ENCODE assay signal across 25 cellular contexts in genomic region chr5:97737608-97738007, GRCh38.
"Had no signal": no experiment of that assay in that cellular context is flagged by ENCODE, and none has a peak within 500 bp of the region (broad histone marks: within the 10 kb centered on the region; RNA-seq: fewer than 3 reads in every experiment).

No MANE protein-coding gene starts in this region.

- H3K4me1 ChIP-seq: colonic mucosa, esophagus muscularis mucosa, esophagus squamous epithelium, gastrocnemius medialis, gastroesophageal sphincter, heart left ventricle, heart right ventricle had no signal

- H3K9me3 Mint-ChIP-seq: endodermal cell had no signal

- H3K4me3 Mint-ChIP-seq: dendritic cell treated with granulocyte-macrophage colony-stimulating factor and Interleukin-4, amounts not matched to agents 40 ng/mL and 50 ng/mL, for 4 days; effector memory CD8-positive, alpha-beta T cell; endodermal cell had no signal

- H3K27ac ChIP-seq: colonic mucosa, coronary artery, dorsolateral prefrontal cortex, epithelial cell of prostate, esophagus muscularis mucosa, esophagus squamous epithelium, foreskin keratinocyte, gastrocnemius medialis, gastroesophageal sphincter, heart left ventricle, heart right ventricle had no signal

- H3K9me3 ChIP-seq: colonic mucosa, esophagus muscularis mucosa, esophagus squamous epithelium, gastrocnemius medialis, gastroesophageal sphincter, heart left ventricle, heart right ventricle had no signal

- H3K4me1 Mint-ChIP-seq: endodermal cell had no signal

- H3K36me3 ChIP-seq: colonic mucosa, esophagus muscularis mucosa, esophagus squamous epithelium, gastrocnemius medialis, gastroesophageal sphincter, heart left ventricle, heart right ventricle had no signal

- H3K27ac Mint-ChIP-seq: dendritic cell treated with granulocyte-macrophage colony-stimulating factor and Interleukin-4, amounts not matched to agents 40 ng/mL and 50 ng/mL, for 4 days; effector memory CD8-positive, alpha-beta T cell; endodermal cell had no signal

- ATAC-seq: effector memory CD8-positive, alpha-beta T cell; esophagus mucosa; foreskin keratinocyte; gastrocnemius medialis; gastroesophageal sphincter; heart left ventricle; heart right ventricle had no signal

- H3K4me3 ChIP-seq: colonic mucosa, coronary artery, dorsolateral prefrontal cortex, esophagus muscularis mucosa, esophagus squamous epithelium, gastrocnemius medialis, gastroesophageal sphincter, heart left ventricle, heart right ventricle had no signal

- DNase-seq: colonic mucosa; cortex of kidney; dermis blood vessel endothelial cell; dorsolateral prefrontal cortex; effector CD4-positive, alpha-beta T cell; effector CD8-positive, alpha-beta T cell; effector memory CD4-positive, alpha-beta T cell; effector memory CD8-positive, alpha-beta T cell; endodermal cell; erythroblast; esophagus squamous epithelium; foreskin fibroblast; foreskin keratinocyte; foreskin melanocyte; gastrocnemius medialis; glutamatergic neuron; head of caudate nucleus; heart left ventricle; heart right ventricle had no signal

- H3K27me3 ChIP-seq: colonic mucosa, dorsolateral prefrontal cortex, esophagus muscularis mucosa, esophagus squamous epithelium, foreskin keratinocyte, gastrocnemius medialis, gastroesophageal sphincter, heart left ventricle, heart right ventricle had no signal

- H3K27me3 Mint-ChIP-seq: dendritic cell treated with granulocyte-macrophage colony-stimulating factor and Interleukin-4, amounts not matched to agents 40 ng/mL and 50 ng/mL, for 4 days; effector memory CD8-positive, alpha-beta T cell had no signal
